In genomic region chr18:62521082-62521481, GRCh38 we compare ENCODE assay signal across 13 cellular contexts. TPM values are rescaled to one million over a fixed set of nuclear protein-coding genes. Genes with fewer than 3 reads are reported as not detected.
DNase-seq lines count a peak whose midpoint lies in the region; ATAC-seq, FAIRE-seq and TF ChIP-seq lines count a peak whose summit lies in the region.
"Had no signal": no experiment of that assay in that cellular context is flagged by ENCODE, and none has a peak within 500 bp of the region (broad histone marks: within the 10 kb centered on the region; RNA-seq: fewer than 3 reads in every experiment).

No MANE protein-coding gene starts in this region.

- CTCF ChIA-PET in activated CD8-positive, alpha-beta memory T cell treated with anti-CD3 and anti-CD28 coated beads, Interleukin-2, amount 10 ng/mL, durations not matched to agents 7 days and 5 days (lab: Charles Lee), result interaction anchor here (0.6 to 5.3 kb wide), 5 partner anchors 14 to 100 kb away, joined by 3 to 27 read pairs (median 3); no protein-coding TSS in a partner anchor
- CTCF ChIA-PET in endothelial cell of umbilical vein (lab: Charles Lee), result interaction anchor here (1.0 to 5.1 kb wide), 2 partner anchors 15 to 95 kb away, joined by 4 to 60 read pairs; no protein-coding TSS in a partner anchor

- H3K9me3 ChIP-seq in T-helper 17 cell (ENCODE audit: control insufficient read depth, low read length, poor library complexity, severe bottlenecking), result peaks cover 3% of the 10 kb centered on the region
- H3K9me3 ChIP-seq in endothelial cell of umbilical vein (replicated peaks; ENCODE audit: control insufficient read depth, insufficient read depth, low read length), result no peaks in the 10 kb centered on the region
- H3K9me3 ChIP-seq in psoas muscle, result no peaks in the 10 kb centered on the region
- H3K9me3 ChIP-seq: uterus had no signal

- peak overlapping the region; percentile 89 for H3K4me3 Mint-ChIP-seq in activated CD8-positive, alpha-beta memory T cell treated with anti-CD3 and anti-CD28 coated beads, Interleukin-2, amount 10 ng/mL, durations not matched to agents 7 days and 5 days
- peak overlapping the region; percentile 91 for H3K4me3 Mint-ChIP-seq in T-helper 17 cell

- H3K27me3 ChIP-seq in endothelial cell of umbilical vein (ENCODE audit: control insufficient read depth in 2 of 2, insufficient read depth in 2 of 2, low read length in 2 of 2) (no peaks in the 10 kb centered on the region), psoas muscle (ENCODE audit: insufficient read depth in 3 of 3, low read length in 2 of 3) (no peaks in the 10 kb centered on the region)
- H3K27me3 ChIP-seq: uterus had no signal

- no peaks in the 10 kb centered on the region for H3K27me3 Mint-ChIP-seq in activated CD8-positive, alpha-beta memory T cell treated with anti-CD3 and anti-CD28 coated beads, Interleukin-2, amount 10 ng/mL, durations not matched to agents 7 days and 5 days
- H3K27me3 Mint-ChIP-seq in T-helper 17 cell, result no peaks in the 10 kb centered on the region

- POLR2A ChIA-PET in endothelial cell of umbilical vein (lab: Charles Lee), result no interaction called here

- peaks cover 2% of the 10 kb centered on the region for H3K9me3 Mint-ChIP-seq in activated CD8-positive, alpha-beta memory T cell treated with anti-CD3 and anti-CD28 coated beads, Interleukin-2, amount 10 ng/mL, durations not matched to agents 7 days and 5 days (ENCODE audit: low read depth)

- FAIRE-seq in endothelial cell of umbilical vein (lab: Jason Lieb, UNC), result no peak

- H3K4me1 ChIP-seq in endothelial cell of umbilical vein (ENCODE audit: control insufficient read depth, extremely low read depth, insufficient read depth, low read length) (peaks cover 18% of the 10 kb centered on the region), psoas muscle (peaks cover 17% of the 10 kb centered on the region)

- H3K4me3 ChIP-seq in endothelial cell of umbilical vein (replicated peaks in 1 of 3; ENCODE audit: insufficient read depth in 1 of 3, low read depth in 1 of 3, low read length in 3 of 3), result no peak overlapping the region
- H3K4me3 ChIP-seq in psoas muscle, result peak overlapping the region; percentile 95
- H3K4me3 ChIP-seq: uterus had no signal

- dilution Hi-C loops in endothelial cell of umbilical vein (cut with MboI; ENCODE audit: extremely low pct_ligation_motif_present, low sequenced_read_pairs), result no loop called here

- H3K36me3 ChIP-seq in endothelial cell of umbilical vein (ENCODE audit: control insufficient read depth in 2 of 2, extremely low read depth in 1 of 2, insufficient read depth in 2 of 2, low read length in 2 of 2) (no peaks in the 10 kb centered on the region), psoas muscle (ENCODE audit: insufficient read depth in 1 of 2, low read depth in 1 of 2) (no peaks in the 10 kb centered on the region)
- H3K36me3 ChIP-seq: uterus had no signal

- TSS peak; percentile 16 for BruUV-seq in endothelial cell of umbilical vein (replicated peaks; lab: Mats Ljungman, UMichigan)

- H3K9ac ChIP-seq in endothelial cell of umbilical vein (replicated peaks; ENCODE audit: extremely low read depth, insufficient read depth, low read length), result no peak overlapping the region

- H3K4me2 ChIP-seq in endothelial cell of umbilical vein (ENCODE audit: insufficient read depth, low read length), result peak overlapping the region; percentile 99

- no peak overlapping the region for H3K27ac Mint-ChIP-seq in activated CD8-positive, alpha-beta memory T cell treated with anti-CD3 and anti-CD28 coated beads, Interleukin-2, amount 10 ng/mL, durations not matched to agents 7 days and 5 days
- peak overlapping the region; percentile 89 for H3K27ac Mint-ChIP-seq in T-helper 17 cell

- intact Hi-C loops in endothelial cell of umbilical vein (cut with micrococcal nuclease) (loop anchor here (5.0 kb wide), 1 partner anchor 196 kb away; the partner anchor contains the start of gene PHLPP1), psoas muscle (cut with DNase I) (loop anchor here (1.0 to 10.0 kb wide), 4 partner anchors 66 to 196 kb away; partner anchors contain the start of gene TNFRSF11A (in 1 of the 2))

- peaks cover 46% of the 10 kb centered on the region for H3K36me3 Mint-ChIP-seq in activated CD8-positive, alpha-beta memory T cell treated with anti-CD3 and anti-CD28 coated beads, Interleukin-2, amount 10 ng/mL, durations not matched to agents 7 days and 5 days
- H3K36me3 Mint-ChIP-seq in T-helper 17 cell (ENCODE audit: low read depth), result peaks cover 2% of the 10 kb centered on the region

- no peak for DNase-seq in activated CD8-positive, alpha-beta memory T cell treated with anti-CD3 and anti-CD28 coated beads, Interleukin-2, amount 10 ng/mL, durations not matched to agents 7 days and 5 days
- DNase-seq in activated CD8-positive, alpha-beta memory T cell treated with anti-CD3 and anti-CD28 coated beads, Interleukin-2, amount 50 U/mL, for 4 hours, result no peak
- no peak for DNase-seq in T-helper 17 cell
- no peak for DNase-seq in endothelial cell of umbilical vein (ENCODE audit: low read depth, low spot score)
- no peak for DNase-seq in psoas muscle
- DNase-seq in NCI-H2107 (lab: John Stamatoyannopoulos, UW), result no peak
- no peak for DNase-seq in CD1c-positive myeloid dendritic cell (ENCODE audit: extremely low spot score)
- DNase-seq: activated CD4-positive, alpha-beta T cell treated with anti-CD3 and anti-CD28 coated beads, Interleukin-2, amount 50 U/mL, for 48 hours; NCI-H1417 treated with DMSO at 0.1 percent for 48 hours; uterus had no signal

- peaks cover 3% of the 10 kb centered on the region for H4K20me1 ChIP-seq in endothelial cell of umbilical vein (replicated peaks; ENCODE audit: control insufficient read depth, extremely low read depth, insufficient read depth, low read length)

- TF ChIP-seq POLR2A in endothelial cell of umbilical vein (IDR thresholded peaks at IDR 0.05; ENCODE audit: low read depth, low read length), result no peak

- H2AFZ ChIP-seq in endothelial cell of umbilical vein (ENCODE audit: low read depth, low read length), result no peak overlapping the region

- peaks cover 26% of the 10 kb centered on the region for H3K79me2 ChIP-seq in endothelial cell of umbilical vein (ENCODE audit: control insufficient read depth, insufficient read depth, low read length)

- no peaks in the 10 kb centered on the region for H3K9me1 ChIP-seq in endothelial cell of umbilical vein (replicated peaks; ENCODE audit: control insufficient read depth, extremely low read depth, insufficient read depth, low read length)

- TF ChIP-seq CTCF in endothelial cell of umbilical vein (IDR thresholded peaks at IDR 0.05; ENCODE audit: extremely low read depth in 1 of 2, insufficient read depth in 1 of 2, low read depth in 1 of 2, low read length in 2 of 2) (no peak), psoas muscle (IDR thresholded peaks at IDR 0.05) (no peak)

- no peak for ATAC-seq in activated CD8-positive, alpha-beta memory T cell treated with anti-CD3 and anti-CD28 coated beads, Interleukin-2, amount 10 ng/mL, durations not matched to agents 7 days and 5 days
- ATAC-seq in T-helper 17 cell (no peak), psoas muscle (no peak), HG03095 (IDR thresholded peaks at IDR 0.05; ENCODE audit: unreplicated experiment) (no peak)

- 82 to 90% (median 89%) methylated on average over 4 of the region's 4 CpGs for WGBS in psoas muscle, 3 donors

- H3K4me1 Mint-ChIP-seq in activated CD8-positive, alpha-beta memory T cell treated with anti-CD3 and anti-CD28 coated beads, Interleukin-2, amount 10 ng/mL, durations not matched to agents 7 days and 5 days, result peaks cover 20% of the 10 kb centered on the region
- H3K4me1 Mint-ChIP-seq in T-helper 17 cell, result peaks cover 25% of the 10 kb centered on the region

- H3K27ac ChIP-seq in endothelial cell of umbilical vein (ENCODE audit: insufficient read depth, low read depth, low read length) (no peak overlapping the region), psoas muscle (peak overlapping the region; percentile 19)
- H3K27ac ChIP-seq: epithelial cell of prostate, SK-N-MC had no signal

TF ChIP-seq in endothelial cell of umbilical vein, 7 proteins besides CTCF, POLR2A, EP300 and RAD21:
- TF ChIP-seq JUN (IDR thresholded peaks at IDR 0.05; ENCODE audit: borderline replicate concordance, insufficient read depth, insufficient read length, low read depth) (no peak), GATA2 (IDR thresholded peaks at IDR 0.05; ENCODE audit: insufficient read depth, insufficient read length, low read depth, low read length) (no peak), MAX (IDR thresholded peaks at IDR 0.05; ENCODE audit: insufficient read depth, insufficient read length) (no peak), FOS (IDR thresholded peaks at IDR 0.05; ENCODE audit: borderline replicate concordance, insufficient read depth, low read length) (no peak), EZH2 (IDR thresholded peaks at IDR 0.05; ENCODE audit: borderline replicate concordance, low read depth, low read length, severe bottlenecking) (no peak), MYC (IDR thresholded peaks at IDR 0.05; ENCODE audit: low read depth, low read length) (no peak)

RNA-seq across cellular contexts. Expression of gene ZCCHC2, which starts 1.7 kb away (rescaled TPM):
- 10 to 100 TPM; 45.7 to 71.8 TPM for total RNA-seq in activated CD8-positive, alpha-beta memory T cell treated with anti-CD3 and anti-CD28 coated beads, Interleukin-2, amount 10 ng/mL, durations not matched to agents 7 days and 5 days
- 10 to 100 TPM; 69.3 to 71.5 TPM for total RNA-seq in T-helper 17 cell
- 20.6 and 27.2 TPM in 2 replicates for total RNA-seq in endothelial cell of umbilical vein
- 16.2 and 18.0 TPM in 2 replicates for polyA plus RNA-seq in endothelial cell of umbilical vein
- polyA plus RNA-seq in endothelial cell of umbilical vein (2011; cell fraction: cytosol; rRNA removed), result 13.0 and 14.3 TPM in 2 replicates
- polyA plus RNA-seq in endothelial cell of umbilical vein (2011; cell fraction: nucleus; rRNA removed), result 27.9 and 31.0 TPM in 2 replicates
- 7.8 and 12.3 TPM in 2 replicates for polyA plus RNA-seq in endothelial cell of umbilical vein (2012)
- polyA minus RNA-seq in endothelial cell of umbilical vein, result 38.7 and 41.3 TPM in 2 replicates
- polyA minus RNA-seq in endothelial cell of umbilical vein (2011; cell fraction: cytosol; rRNA and poly(A)+ RNA removed), result 22.9 TPM
- 32.1 and 39.8 TPM in 2 replicates for polyA minus RNA-seq in endothelial cell of umbilical vein (2011; cell fraction: nucleus; rRNA and poly(A)+ RNA removed)
- 10 to 100 TPM; 19.4 to 38.2 (median 32.1) TPM for total RNA-seq in psoas muscle
- 10 to 100 TPM in 2 of 3 donors, 1 to 10 TPM in 1; 4.0 to 41.8 (median 15.4) TPM for polyA plus RNA-seq in psoas muscle
